2 cellular contexts compared by ENCODE assay signal in genomic region chr1:9500756-9501754, GRCh38.
TF ChIP-seq lines count a peak whose summit lies in the region.

No MANE protein-coding gene starts in this region.

TF ChIP-seq in H1, 55 proteins besides CTCF, POLR2A, EP300 and RAD21:
- TF ChIP-seq TEAD4 (IDR thresholded peaks at IDR 0.05; ENCODE audit: low read depth, low read length): no peak
- TF ChIP-seq SRF (IDR thresholded peaks at IDR 0.05; ENCODE audit: low read depth, low read length): no peak
- TF ChIP-seq RNF2 (IDR thresholded peaks at IDR 0.05; ENCODE audit: borderline replicate concordance, low read depth, low read length, missing control alignments, poor library complexity, severe bottlenecking): no peak
- TF ChIP-seq CBX8 (IDR thresholded peaks at IDR 0.05; ENCODE audit: borderline replicate concordance, low read depth, low read length): no peak

TF ChIP-seq in HepG2, 621 proteins besides CTCF, POLR2A, EP300 and RAD21 (continues in another document):
- TF ChIP-seq, protein P1, sequence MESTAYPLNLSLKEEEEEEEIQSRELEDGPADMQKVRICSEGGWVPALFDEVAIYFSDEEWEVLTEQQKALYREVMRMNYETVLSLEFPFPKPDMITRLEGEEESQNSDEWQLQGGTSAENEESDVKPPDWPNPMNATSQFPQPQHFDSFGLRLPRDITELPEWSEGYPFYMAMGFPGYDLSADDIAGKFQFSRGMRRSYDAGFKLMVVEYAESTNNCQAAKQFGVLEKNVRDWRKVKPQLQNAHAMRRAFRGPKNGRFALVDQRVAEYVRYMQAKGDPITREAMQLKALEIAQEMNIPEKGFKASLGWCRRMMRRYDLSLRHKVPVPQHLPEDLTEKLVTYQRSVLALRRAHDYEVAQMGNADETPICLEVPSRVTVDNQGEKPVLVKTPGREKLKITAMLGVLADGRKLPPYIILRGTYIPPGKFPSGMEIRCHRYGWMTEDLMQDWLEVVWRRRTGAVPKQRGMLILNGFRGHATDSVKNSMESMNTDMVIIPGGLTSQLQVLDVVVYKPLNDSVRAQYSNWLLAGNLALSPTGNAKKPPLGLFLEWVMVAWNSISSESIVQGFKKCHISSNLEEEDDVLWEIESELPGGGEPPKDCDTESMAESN (CRISPR knock-in tag; conservative IDR thresholded peaks at IDR 0.05): no peak
- peak; percentile 31; the same call in 1 of the 2 replicates for TF ChIP-seq PHF8 (CRISPR knock-in tag; IDR thresholded peaks at IDR 0.05)
- TF ChIP-seq TEAD3 (CRISPR knock-in tag; optimal IDR thresholded peaks at IDR 0.05; ENCODE audit: borderline replicate concordance): peak; percentile 43
- TF ChIP-seq NFAT5 (CRISPR knock-in tag; IDR thresholded peaks at IDR 0.05): no peak
- TF ChIP-seq, protein P2, sequence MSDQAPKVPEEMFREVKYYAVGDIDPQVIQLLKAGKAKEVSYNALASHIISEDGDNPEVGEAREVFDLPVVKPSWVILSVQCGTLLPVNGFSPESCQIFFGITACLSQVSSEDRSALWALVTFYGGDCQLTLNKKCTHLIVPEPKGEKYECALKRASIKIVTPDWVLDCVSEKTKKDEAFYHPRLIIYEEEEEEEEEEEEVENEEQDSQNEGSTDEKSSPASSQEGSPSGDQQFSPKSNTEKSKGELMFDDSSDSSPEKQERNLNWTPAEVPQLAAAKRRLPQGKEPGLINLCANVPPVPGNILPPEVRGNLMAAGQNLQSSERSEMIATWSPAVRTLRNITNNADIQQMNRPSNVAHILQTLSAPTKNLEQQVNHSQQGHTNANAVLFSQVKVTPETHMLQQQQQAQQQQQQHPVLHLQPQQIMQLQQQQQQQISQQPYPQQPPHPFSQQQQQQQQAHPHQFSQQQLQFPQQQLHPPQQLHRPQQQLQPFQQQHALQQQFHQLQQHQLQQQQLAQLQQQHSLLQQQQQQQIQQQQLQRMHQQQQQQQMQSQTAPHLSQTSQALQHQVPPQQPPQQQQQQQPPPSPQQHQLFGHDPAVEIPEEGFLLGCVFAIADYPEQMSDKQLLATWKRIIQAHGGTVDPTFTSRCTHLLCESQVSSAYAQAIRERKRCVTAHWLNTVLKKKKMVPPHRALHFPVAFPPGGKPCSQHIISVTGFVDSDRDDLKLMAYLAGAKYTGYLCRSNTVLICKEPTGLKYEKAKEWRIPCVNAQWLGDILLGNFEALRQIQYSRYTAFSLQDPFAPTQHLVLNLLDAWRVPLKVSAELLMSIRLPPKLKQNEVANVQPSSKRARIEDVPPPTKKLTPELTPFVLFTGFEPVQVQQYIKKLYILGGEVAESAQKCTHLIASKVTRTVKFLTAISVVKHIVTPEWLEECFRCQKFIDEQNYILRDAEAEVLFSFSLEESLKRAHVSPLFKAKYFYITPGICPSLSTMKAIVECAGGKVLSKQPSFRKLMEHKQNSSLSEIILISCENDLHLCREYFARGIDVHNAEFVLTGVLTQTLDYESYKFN (CRISPR knock-in tag; conservative IDR thresholded peaks at IDR 0.05): peak; percentile 86
- TF ChIP-seq HDAC2 (CRISPR knock-in tag; IDR thresholded peaks at IDR 0.05): peak; percentile 61; the same call in 1 of the 2 replicates
- no peak for TF ChIP-seq NONO (IDR thresholded peaks at IDR 0.05)
- TF ChIP-seq NONO (CRISPR knock-in tag; conservative IDR thresholded peaks at IDR 0.05): peak; percentile 41; the same call in 1 of the 2 replicates
- no peak for TF ChIP-seq ZNF34 (CRISPR knock-in tag; IDR thresholded peaks at IDR 0.05; ENCODE audit: borderline replicate concordance)
- TF ChIP-seq ETV5 (CRISPR knock-in tag; IDR thresholded peaks at IDR 0.05; ENCODE audit: borderline replicate concordance): peak; percentile 63; the same call in 1 of the 2 replicates
- 0 out of 2 replicates have a peak, but pooled peaks have one; percentile 49 for TF ChIP-seq NRL (CRISPR knock-in tag; IDR thresholded peaks at IDR 0.05; ENCODE audit: borderline replicate concordance)
- TF ChIP-seq ZBTB7B (CRISPR knock-in tag; IDR thresholded peaks at IDR 0.05): 0 out of 2 replicates have a peak, but pooled peaks have one; percentile 27
- peak; percentile 37; the same call in 1 of the 2 replicates for TF ChIP-seq MEF2D (CRISPR knock-in tag; IDR thresholded peaks at IDR 0.05)
- no peak for TF ChIP-seq YY1 (IDR thresholded peaks at IDR 0.05; ENCODE audit: insufficient read depth, insufficient replicate concordance, low read depth, low read length)
- TF ChIP-seq, protein P3, sequence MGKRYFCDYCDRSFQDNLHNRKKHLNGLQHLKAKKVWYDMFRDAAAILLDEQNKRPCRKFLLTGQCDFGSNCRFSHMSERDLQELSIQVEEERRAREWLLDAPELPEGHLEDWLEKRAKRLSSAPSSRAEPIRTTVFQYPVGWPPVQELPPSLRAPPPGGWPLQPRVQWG (CRISPR knock-in tag; IDR thresholded peaks at IDR 0.05; ENCODE audit: borderline replicate concordance, low read depth): no peak
- no peak for TF ChIP-seq MLXIP (CRISPR knock-in tag; IDR thresholded peaks at IDR 0.05; ENCODE audit: borderline replicate concordance)
- TF ChIP-seq RARG (CRISPR knock-in tag; IDR thresholded peaks at IDR 0.05; ENCODE audit: low read depth): no peak
- TF ChIP-seq ZFAT (CRISPR knock-in tag; conservative IDR thresholded peaks at IDR 0.05): no peak
- peak; percentile 26; the same call in 1 of the 2 replicates for TF ChIP-seq ZNF143 (CRISPR knock-in tag; IDR thresholded peaks at IDR 0.05)
- TF ChIP-seq ZNF18 (CRISPR knock-in tag; IDR thresholded peaks at IDR 0.05; ENCODE audit: insufficient replicate concordance): peak; percentile 69
- 0 out of 2 replicates have a peak, but pooled peaks have one; percentile 61 for TF ChIP-seq FOXO4 (CRISPR knock-in tag; conservative IDR thresholded peaks at IDR 0.05)
- no peak for TF ChIP-seq ZNF841 (CRISPR knock-in tag; IDR thresholded peaks at IDR 0.05; ENCODE audit: borderline replicate concordance)
- TF ChIP-seq SRSF1 (optimal IDR thresholded peaks at IDR 0.05; ENCODE audit: low read depth, low read length): no peak
- no peak for TF ChIP-seq ZNF446 (CRISPR knock-in tag; IDR thresholded peaks at IDR 0.05)
- TF ChIP-seq ZNF432 (CRISPR knock-in tag; IDR thresholded peaks at IDR 0.05; ENCODE audit: borderline replicate concordance): no peak
- no peak for TF ChIP-seq ZNF343 (CRISPR knock-in tag; IDR thresholded peaks at IDR 0.05)
- no peak for TF ChIP-seq FOXA1 (IDR thresholded peaks at IDR 0.05)
- TF ChIP-seq FOXA1 (CRISPR knock-in tag; IDR thresholded peaks at IDR 0.05): no peak
- TF ChIP-seq ZNF883 (CRISPR knock-in tag; IDR thresholded peaks at IDR 0.05; ENCODE audit: not compliant biosample characterization): peak; percentile 44
- TF ChIP-seq, protein P4, sequence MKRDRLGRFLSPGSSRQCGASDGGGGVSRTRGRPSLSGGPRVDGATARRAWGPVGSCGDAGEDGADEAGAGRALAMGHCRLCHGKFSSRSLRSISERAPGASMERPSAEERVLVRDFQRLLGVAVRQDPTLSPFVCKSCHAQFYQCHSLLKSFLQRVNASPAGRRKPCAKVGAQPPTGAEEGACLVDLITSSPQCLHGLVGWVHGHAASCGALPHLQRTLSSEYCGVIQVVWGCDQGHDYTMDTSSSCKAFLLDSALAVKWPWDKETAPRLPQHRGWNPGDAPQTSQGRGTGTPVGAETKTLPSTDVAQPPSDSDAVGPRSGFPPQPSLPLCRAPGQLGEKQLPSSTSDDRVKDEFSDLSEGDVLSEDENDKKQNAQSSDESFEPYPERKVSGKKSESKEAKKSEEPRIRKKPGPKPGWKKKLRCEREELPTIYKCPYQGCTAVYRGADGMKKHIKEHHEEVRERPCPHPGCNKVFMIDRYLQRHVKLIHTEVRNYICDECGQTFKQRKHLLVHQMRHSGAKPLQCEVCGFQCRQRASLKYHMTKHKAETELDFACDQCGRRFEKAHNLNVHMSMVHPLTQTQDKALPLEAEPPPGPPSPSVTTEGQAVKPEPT (CRISPR knock-in tag; IDR thresholded peaks at IDR 0.05; ENCODE audit: low read depth): no peak
- TF ChIP-seq YEATS2 (CRISPR knock-in tag; IDR thresholded peaks at IDR 0.05; ENCODE audit: borderline replicate concordance): peak; percentile 24; the same call in 1 of the 2 replicates
- peak; percentile 74; the same call in 1 of the 2 replicates for TF ChIP-seq ZNF878 (CRISPR knock-in tag; IDR thresholded peaks at IDR 0.05)
- no peak for TF ChIP-seq ZNF460 (CRISPR knock-in tag; IDR thresholded peaks at IDR 0.05; ENCODE audit: borderline replicate concordance)
- no peak for TF ChIP-seq KAT7 (CRISPR knock-in tag; IDR thresholded peaks at IDR 0.05; ENCODE audit: borderline replicate concordance)
- no peak for TF ChIP-seq SP4 (CRISPR knock-in tag; IDR thresholded peaks at IDR 0.05)
- peak; percentile 68 for TF ChIP-seq TCF7 (IDR thresholded peaks at IDR 0.05; ENCODE audit: low read depth)
